1 cellular context compared by ENCODE assay signal in genomic region chr6:36838896-36839818, GRCh38.
TF ChIP-seq lines count a peak whose summit lies in the region.

Gene CPNE5, minus strand, starts transcription at chr6:36839444. Its CDS starts 67 bp downstream, at chr6:36839377.

TF ChIP-seq in GM12878, 131 proteins besides CTCF, POLR2A, EP300 and RAD21 (continued from another document):
- no peak for TF ChIP-seq CUX1 (IDR thresholded peaks at IDR 0.05; ENCODE audit: insufficient replicate concordance, low read depth, low read length)
- TF ChIP-seq ZNF24 (IDR thresholded peaks at IDR 0.05), result no peak
- no peak for TF ChIP-seq HCFC1 (IDR thresholded peaks at IDR 0.05; ENCODE audit: low read length)
- TF ChIP-seq POLR2AphosphoS5 (IDR thresholded peaks at IDR 0.05; ENCODE audit: low read length), result no peak
- TF ChIP-seq MLLT1 (IDR thresholded peaks at IDR 0.05), result no peak
- no peak for TF ChIP-seq ZSCAN29 (IDR thresholded peaks at IDR 0.05)
TF ChIP-seq in GM12878: peak in this region for 0.
